In genomic region chr17:65359016-65359415, GRCh38 we compare ENCODE assay signal across 11 cellular contexts.
A peak's percentile ranks its signal among the peaks of the same experiment; 100 is the strongest.
DNase-seq lines count a peak whose midpoint lies in the region; ATAC-seq, FAIRE-seq and TF ChIP-seq lines count a peak whose summit lies in the region.
"Had no signal": no experiment of that assay in that cellular context is flagged by ENCODE, and none has a peak within 500 bp of the region (broad histone marks: within the 10 kb centered on the region; RNA-seq: fewer than 3 reads in every experiment).

No MANE protein-coding gene starts in this region.

- intact Hi-C loops in mammary epithelial cell (cut with micrococcal nuclease): no loop called here
- intact Hi-C loops in upper lobe of right lung (cut with DNase I): no loop called here

- FAIRE-seq in HTR-8/SVneo (lab: Jason Lieb, UNC): peak; percentile 88

- H4K91ac ChIP-seq in trophoblast cell (ENCODE audit: low read depth, low read length) (no peak overlapping the region), neuronal stem cell (ENCODE audit: low read depth, low read length, poor library complexity) (no peak overlapping the region)

- H2BK120ac ChIP-seq in trophoblast cell (ENCODE audit: insufficient read depth, low read length, poor library complexity): no peak overlapping the region
- no peak overlapping the region for H2BK120ac ChIP-seq in neuronal stem cell (ENCODE audit: low read depth, low read length)

- POLR2A ChIA-PET in BJ (lab: Charles Lee): no interaction called here

- no peaks in the 10 kb centered on the region for H3K79me1 ChIP-seq in trophoblast cell (ENCODE audit: low read length)
- H3K79me1 ChIP-seq in neuronal stem cell (ENCODE audit: low read depth, low read length): no peaks in the 10 kb centered on the region

- H2BK15ac ChIP-seq in neuronal stem cell (ENCODE audit: low read length): no peak overlapping the region

- no peak overlapping the region for H2AFZ ChIP-seq in mammary epithelial cell (ENCODE audit: low read depth, low read length)
- no peak overlapping the region for H2AFZ ChIP-seq in trophoblast cell (ENCODE audit: insufficient read depth, low read length, poor library complexity)
- no peak overlapping the region for H2AFZ ChIP-seq in neuronal stem cell (ENCODE audit: low read length)

- no peak for TF ChIP-seq CTCF in BJ (IDR thresholded peaks at IDR 0.05; ENCODE audit: insufficient read depth, low read depth, low read length)
- no peak for TF ChIP-seq CTCF in mammary epithelial cell (conservative IDR thresholded peaks at IDR 0.05 in 1 of 2, IDR thresholded peaks at IDR 0.05 in 1 of 2; ENCODE audit: extremely low read depth in 1 of 2, insufficient read depth in 1 of 2, low read depth in 1 of 2, low read length in 2 of 2)
- no peak for TF ChIP-seq CTCF in upper lobe of right lung (IDR thresholded peaks at IDR 0.05)

- no peak overlapping the region for H3K14ac ChIP-seq in trophoblast cell (ENCODE audit: low read length)
- H3K14ac ChIP-seq in neuronal stem cell (ENCODE audit: low read length): no peak overlapping the region

- H4K12ac ChIP-seq in trophoblast cell (ENCODE audit: low read depth, low read length): no peak overlapping the region

- ATAC-seq in GM21786 (IDR thresholded peaks at IDR 0.05; ENCODE audit: unreplicated experiment) (no peak), upper lobe of right lung (no peak)

- H3K18ac ChIP-seq in trophoblast cell (ENCODE audit: low read length) (no peak overlapping the region), neuronal stem cell (ENCODE audit: low read length) (no peak overlapping the region)

- in situ Hi-C loops in mammary epithelial cell (cut with MboI; ENCODE audit: low sequenced_read_pairs in 2 of 2): no loop called here

- H2BK12ac ChIP-seq in trophoblast cell (ENCODE audit: low read length) (no peak overlapping the region), neuronal stem cell (ENCODE audit: low read length) (no peak overlapping the region)

- H3K4me2 ChIP-seq in mammary epithelial cell (ENCODE audit: insufficient read depth, low read depth, low read length) (peak overlapping the region; percentile 33), trophoblast cell (ENCODE audit: low read length) (no peak overlapping the region), neuronal stem cell (ENCODE audit: insufficient read depth, low read length, poor library complexity, severe bottlenecking) (no peak overlapping the region)

- H3K27me3 ChIP-seq in BJ (ENCODE audit: control insufficient read depth, insufficient read depth, low read length) (no peaks in the 10 kb centered on the region), mammary epithelial cell (ENCODE audit: insufficient read depth, low read length) (no peaks in the 10 kb centered on the region), trophoblast cell (ENCODE audit: insufficient read depth, low read length) (no peaks in the 10 kb centered on the region), neuronal stem cell (ENCODE audit: control insufficient read depth in 3 of 3, insufficient read depth in 3 of 3, low read depth in 1 of 3, low read length in 3 of 3) (no peaks in the 10 kb centered on the region), upper lobe of right lung (no peaks in the 10 kb centered on the region)

- BruUV-seq in mammary epithelial cell (replicated peaks; lab: Mats Ljungman, UMichigan): no TSS peak

- no peak overlapping the region for H4K8ac ChIP-seq in trophoblast cell (ENCODE audit: low read depth, low read length)
- no peak overlapping the region for H4K8ac ChIP-seq in neuronal stem cell (ENCODE audit: low read depth, low read length)

- peaks cover 8% of the 10 kb centered on the region for H3K4me1 ChIP-seq in mammary epithelial cell (ENCODE audit: insufficient read depth, low read length)
- peaks cover 9 to 13% of the 10 kb centered on the region in 2 experiments for H3K4me1 ChIP-seq in trophoblast cell (ENCODE audit: control insufficient read depth in 1 of 2, insufficient read depth in 2 of 2, low read length in 2 of 2)
- H3K4me1 ChIP-seq in neuronal stem cell (ENCODE audit: control insufficient read depth in 2 of 2, insufficient read depth in 1 of 2, low read depth in 1 of 2, low read length in 2 of 2): no peaks in the 10 kb centered on the region
- no peaks in the 10 kb centered on the region for H3K4me1 ChIP-seq in upper lobe of right lung

- no peaks in the 10 kb centered on the region for H4K20me1 ChIP-seq in mammary epithelial cell (ENCODE audit: insufficient read depth, low read length)

- H3K4ac ChIP-seq in trophoblast cell (ENCODE audit: low read depth, low read length) (no peak overlapping the region), neuronal stem cell (ENCODE audit: low read length) (no peak overlapping the region)

- DNase-seq in BJ (ENCODE audit: low read depth) (peak; percentile 39), HTR-8/SVneo (ENCODE audit: insufficient read length, low spot score) (peak; percentile 75), mammary epithelial cell (peak; percentile 83), trophoblast cell (peak; percentile 72 to 78), COR-L47 (lab: John Stamatoyannopoulos, UW) (no peak), neuronal stem cell (ENCODE audit: low spot score) (no peak), upper lobe of right lung (no peak)
- DNase-seq: cerebellar nuclear complex, NCI-H2171 had no signal

- H2BK5ac ChIP-seq in trophoblast cell (ENCODE audit: low read depth, low read length, poor library complexity): no peak overlapping the region
- H2BK5ac ChIP-seq in neuronal stem cell (ENCODE audit: low read length): no peak overlapping the region

- H3K27ac ChIP-seq in mammary epithelial cell (ENCODE audit: insufficient read depth, low read depth, low read length) (no peak overlapping the region), trophoblast cell (ENCODE audit: low read depth, low read length) (no peak overlapping the region), neuronal stem cell (replicated peaks; ENCODE audit: low read length) (no peak overlapping the region), upper lobe of right lung (no peak overlapping the region)
- H3K27ac ChIP-seq: skin epidermis had no signal

- dilution Hi-C loops in mammary epithelial cell (cut with HindIII; ENCODE audit: low sequenced_read_pairs): no loop called here

- H3K23ac ChIP-seq in trophoblast cell (ENCODE audit: low read length): no peak overlapping the region
- no peak overlapping the region for H3K23ac ChIP-seq in neuronal stem cell (ENCODE audit: low read depth, low read length, poor library complexity)

- H3K79me2 ChIP-seq in mammary epithelial cell (ENCODE audit: insufficient read depth, low read length) (no peaks in the 10 kb centered on the region), trophoblast cell (ENCODE audit: control insufficient read depth, insufficient read depth, low read length, poor library complexity) (no peaks in the 10 kb centered on the region)

- H3K9me3 ChIP-seq in mammary epithelial cell (replicated peaks; ENCODE audit: insufficient read depth, low read length) (no peaks in the 10 kb centered on the region), trophoblast cell (ENCODE audit: insufficient read depth, low read depth, low read length) (peaks cover 1% of the 10 kb centered on the region), neuronal stem cell (replicated peaks in 1 of 2; ENCODE audit: control insufficient read depth in 2 of 2, insufficient read depth in 1 of 2, low read depth in 1 of 2, low read length in 2 of 2) (peaks cover 0 to 1% of the 10 kb centered on the region in 2 donors), upper lobe of right lung (no peaks in the 10 kb centered on the region)

- H2AK5ac ChIP-seq in trophoblast cell (ENCODE audit: low read length) (no peak overlapping the region), neuronal stem cell (ENCODE audit: low read depth, low read length) (no peak overlapping the region)

- H3K9ac ChIP-seq in mammary epithelial cell (ENCODE audit: insufficient read depth, low read length) (no peak overlapping the region), trophoblast cell (ENCODE audit: low read length) (no peak overlapping the region), neuronal stem cell (ENCODE audit: low read depth, low read length, poor library complexity) (no peak overlapping the region)

- no peak overlapping the region for H3K4me3 ChIP-seq in BJ (ENCODE audit: low read depth, low read length)
- no peak overlapping the region for H3K4me3 ChIP-seq in mammary epithelial cell (replicated peaks in 1 of 3; ENCODE audit: insufficient read depth in 1 of 3, low read depth in 2 of 3, low read length in 3 of 3)
- H3K4me3 ChIP-seq in trophoblast cell (ENCODE audit: low read depth, low read length): no peak overlapping the region
- H3K4me3 ChIP-seq in neuronal stem cell (ENCODE audit: low read length in 2 of 2): no peak overlapping the region
- H3K4me3 ChIP-seq in upper lobe of right lung: no peak overlapping the region
- H3K4me3 ChIP-seq: skin epidermis had no signal

- CTCF ChIA-PET in BJ (lab: Yijun Ruan, JAX) (interaction anchor here (0.7 kb wide), 1 partner anchor 65 kb away, joined by 3 read pairs; no protein-coding TSS in a partner anchor), mammary epithelial cell (lab: Charles Lee; ENCODE audit: low non-redundant PET) (no interaction called here)

- H3K36me3 ChIP-seq in BJ (ENCODE audit: control insufficient read depth, insufficient read depth, low read length): no peaks in the 10 kb centered on the region
- no peaks in the 10 kb centered on the region for H3K36me3 ChIP-seq in mammary epithelial cell (ENCODE audit: insufficient read depth, low read length)
- no peaks in the 10 kb centered on the region for H3K36me3 ChIP-seq in trophoblast cell (ENCODE audit: control insufficient read depth in 1 of 2, insufficient read depth in 2 of 2, low read length in 2 of 2)
- H3K36me3 ChIP-seq in neuronal stem cell (replicated peaks in 1 of 2; ENCODE audit: control insufficient read depth in 2 of 2, insufficient read depth in 2 of 2, low read length in 2 of 2): no peaks in the 10 kb centered on the region
- H3K36me3 ChIP-seq in upper lobe of right lung: no peaks in the 10 kb centered on the region

- 50% methylated on average over 3 of the region's 3 CpGs for WGBS in mammary epithelial cell (ENCODE audit: low coverage, missing lambda C conversion rate)
- no CpG with 5 or more reads among the region's 3 CpGs for WGBS in trophoblast cell (ENCODE audit: extremely low coverage, insufficient coverage, insufficient read length)
- WGBS in neuronal stem cell (ENCODE audit: extremely low coverage in 2 of 2, insufficient read length in 2 of 2, insufficient replicate concordance in 1 of 2), 2 donors: no CpG with 5 or more reads among the region's 3 CpGs

Comparison
In these comparisons a context has a peak if more than half of its experiments do, and no peak if none do; other contexts are left out.
1. DNase-seq: peak in BJ (single experiment), HTR-8/SVneo (single experiment), mammary epithelial cell (single experiment) and trophoblast cell (2 of 2); none in COR-L47 (single experiment), neuronal stem cell (single experiment) and upper lobe of right lung (single experiment).